ENCODE assay signal across 18 cellular contexts in the genomic region with DNA sequence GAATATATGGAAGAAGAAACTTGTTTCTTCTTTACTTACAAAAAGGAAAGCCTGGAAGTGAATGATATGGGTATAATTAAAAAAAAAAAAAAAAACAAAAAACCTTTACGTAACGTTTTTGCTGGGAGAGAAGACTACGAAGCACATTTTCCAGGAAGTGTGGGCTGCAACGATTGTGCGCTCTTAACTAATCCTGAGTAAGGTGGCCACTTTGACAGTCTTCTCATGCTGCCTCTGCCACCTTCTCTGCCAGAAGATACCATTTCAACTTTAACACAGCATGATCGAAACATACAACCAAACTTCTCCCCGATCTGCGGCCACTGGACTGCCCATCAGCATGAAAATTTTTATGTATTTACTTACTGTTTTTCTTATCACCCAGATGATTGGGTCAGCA. TPM values are rescaled to one million over a fixed set of nuclear protein-coding genes. Genes with fewer than 3 reads are reported as not detected.
A peak's percentile ranks its signal among the peaks of the same experiment; 100 is the strongest.
DNase-seq lines count a peak whose midpoint lies in the region; ATAC-seq lines count a peak whose summit lies in the region.
"Had no signal": no experiment of that assay in that cellular context is flagged by ENCODE, and none has a peak within 500 bp of the region (broad histone marks: within the 10 kb centered on the region; RNA-seq: fewer than 3 reads in every experiment).

A gene (plus strand): TSS at position 190 of the 400 bp plus-strand sequence. CDS start 91 bp downstream, at position 281.

- peak within 1 kb of the TSS; percentile 73 for H3K27ac ChIP-seq in effector memory CD4-positive, alpha-beta T cell (ENCODE audit: insufficient read depth, low read length, poor library complexity, severe bottlenecking)

- H3K9me3 ChIP-seq in effector memory CD4-positive, alpha-beta T cell (ENCODE audit: control insufficient read depth, low read length) = no peaks in the 10 kb centered on the region

- H3K9me3 Mint-ChIP-seq in activated CD4-positive, alpha-beta T cell treated with anti-CD3 and anti-CD28 coated beads, Interleukin-2, amount 10 ng/mL, durations not matched to agents 7 days and 5 days = no peaks in the 10 kb centered on the region

- CTCF ChIA-PET in activated CD4-positive, alpha-beta T cell treated with anti-CD3 and anti-CD28 coated beads, Interleukin-2, amount 10 ng/mL, durations not matched to agents 7 days and 5 days (lab: Charles Lee) = no interaction called here

- H3K4me3 Mint-ChIP-seq in activated CD4-positive, alpha-beta T cell treated with anti-CD3 and anti-CD28 coated beads, Interleukin-2, amount 10 ng/mL, durations not matched to agents 7 days and 5 days = peak within 1 kb of the TSS; percentile 98

- no peaks in the 10 kb centered on the region for H3K27me3 Mint-ChIP-seq in activated CD4-positive, alpha-beta T cell treated with anti-CD3 and anti-CD28 coated beads, Interleukin-2, amount 10 ng/mL, durations not matched to agents 7 days and 5 days

- H3K4me1 Mint-ChIP-seq in activated CD4-positive, alpha-beta T cell treated with anti-CD3 and anti-CD28 coated beads, Interleukin-2, amount 10 ng/mL, durations not matched to agents 7 days and 5 days = peaks cover 46% of the 10 kb centered on the region

- H3K36me3 Mint-ChIP-seq in activated CD4-positive, alpha-beta T cell treated with anti-CD3 and anti-CD28 coated beads, Interleukin-2, amount 10 ng/mL, durations not matched to agents 7 days and 5 days (ENCODE audit: low read depth) = peaks cover 51% of the 10 kb centered on the region

- POLR2A ChIA-PET in activated CD4-positive, alpha-beta T cell treated with anti-CD3 and anti-CD28 coated beads, Interleukin-2, amount 10 ng/mL, durations not matched to agents 7 days and 5 days (lab: Charles Lee) = no interaction called here

- H3K27ac Mint-ChIP-seq in activated CD4-positive, alpha-beta T cell treated with anti-CD3 and anti-CD28 coated beads, Interleukin-2, amount 10 ng/mL, durations not matched to agents 7 days and 5 days = peak within 1 kb of the TSS; percentile 84

- DNase-seq in stimulated activated CD4-positive, alpha-beta T cell treated with anti-CD3 and anti-CD28 coated beads, Interleukin-1b, Interleukin-23, amount 100 ng/mL, for 48 hours = peak; percentile 63
- DNase-seq in stimulated activated CD4-positive, alpha-beta T cell treated with anti-CD3 and anti-CD28 coated beads, Interleukin-2, amount 100 ng/mL, for 24 hours = no peak
- DNase-seq in activated CD4-positive, alpha-beta T cell treated with anti-CD3 and anti-CD28 coated beads, Interleukin-2, amount 10 ng/mL, durations not matched to agents 7 days and 5 days = peak; percentile 51
- peak in 1 of 3 donors; percentile 23 for DNase-seq in effector memory CD4-positive, alpha-beta T cell
- DNase-seq in islet precursor cell = no peak
- DNase-seq in HUDEP-2 (lab: John Stamatoyannopoulos, UW; ENCODE audit: unreplicated experiment in 76 of 76) = no peak
- DNase-seq: hypothalamus; midbrain; NCI-H226; NK-92 treated with Interleukin-12 subunit alpha and Interleukin-12 subunit beta, amount 100 ng/mL, for 24 hours; substantia nigra had no signal

- peak within 1 kb of the TSS; percentile 69 for H3K4me3 ChIP-seq in effector memory CD4-positive, alpha-beta T cell (ENCODE audit: insufficient read depth, low read depth, low read length, poor library complexity, severe bottlenecking)

- no peak for ATAC-seq in HG02981 (IDR thresholded peaks at IDR 0.05; ENCODE audit: unreplicated experiment)
- ATAC-seq in HG02678 (IDR thresholded peaks at IDR 0.05; ENCODE audit: unreplicated experiment) = no peak

- H3K27me3 ChIP-seq in effector memory CD4-positive, alpha-beta T cell (replicated peaks; ENCODE audit: control insufficient read depth, insufficient read depth, low read length, poor library complexity, severe bottlenecking) = no peaks in the 10 kb centered on the region

- peaks cover 8% of the 10 kb centered on the region for H3K4me1 ChIP-seq in effector memory CD4-positive, alpha-beta T cell (ENCODE audit: control insufficient read depth, insufficient read depth, low read length, poor library complexity, severe bottlenecking)

- H3K36me3 ChIP-seq in effector memory CD4-positive, alpha-beta T cell (ENCODE audit: control insufficient read depth, insufficient read depth, low read length) = peaks cover 4% of the 10 kb centered on the region

RNA-seq across cellular contexts. Expression of the gene that starts here (rescaled TPM):
- total RNA-seq in activated CD4-positive, alpha-beta T cell treated with anti-CD3 and anti-CD28 coated beads, Interleukin-2, amount 10 ng/mL, durations not matched to agents 7 days and 5 days = 100 to 1,000 TPM; 114 to 139 TPM
- total RNA-seq: endothelial cell of umbilical vein, fibroblast of villous mesenchyme, MCF 10A, renal cortical epithelial cell, RPMI7951 had no signal

Comparison
In these comparisons a context has a peak if more than half of its experiments do, and no peak if none do; other contexts are left out.
1. DNase-seq: peak in stimulated activated CD4-positive, alpha-beta T cell treated with anti-CD3 and anti-CD28 coated beads, Interleukin-1b, Interleukin-23, amount 100 ng/mL, for 48 hours (single experiment) and activated CD4-positive, alpha-beta T cell treated with anti-CD3 and anti-CD28 coated beads, Interleukin-2, amount 10 ng/mL, durations not matched to agents 7 days and 5 days (single experiment); none in stimulated activated CD4-positive, alpha-beta T cell treated with anti-CD3 and anti-CD28 coated beads, Interleukin-2, amount 100 ng/mL, for 24 hours (0 of 2), islet precursor cell (single experiment) and HUDEP-2 (0 of 76).